Comparison of ENCODE assay signal across 32 cellular contexts in genomic region chr15:94509259-94509658, GRCh38.
"Had no signal": no experiment of that assay in that cellular context is flagged by ENCODE, and none has a peak within 500 bp of the region (broad histone marks: within the 10 kb centered on the region; RNA-seq: fewer than 3 reads in every experiment).

No MANE protein-coding gene starts in this region.

- H3K4me2 ChIP-seq: SK-N-SH had no signal

- H3K27ac ChIP-seq: SJSA1, WERI-Rb-1 had no signal

- DNase-seq: activated CD4-positive, alpha-beta memory T cell treated with anti-CD3 and anti-CD28 coated beads, Interleukin-2, amount 10 ng/mL, durations not matched to agents 7 days and 5 days; activated CD4-positive, alpha-beta T cell treated with anti-CD3 and anti-CD28 coated beads for 1 hour; activated CD4-positive, alpha-beta T cell treated with anti-CD3 and anti-CD28 coated beads for 48 hours; activated CD4-positive, CD25-positive, alpha-beta regulatory T cell; activated CD8-positive, alpha-beta memory T cell treated with anti-CD3 and anti-CD28 coated beads for 24 hours; activated CD8-positive, alpha-beta memory T cell treated with anti-CD3 and anti-CD28 coated beads, Interleukin-2, amount 10 ng/mL, durations not matched to agents 7 days and 5 days; activated CD8-positive, alpha-beta memory T cell treated with anti-CD3 and anti-CD28 coated beads, Interleukin-2, amount 50 U/mL, for 48 hours; activated effector memory CD4-positive, alpha-beta T cell treated with Interleukin-2 at 50 U/mL for 16 hours; activated naive CD4-positive, alpha-beta T cell treated with anti-CD3 and anti-CD28 coated beads, Interleukin-2, amount 10 ng/mL, durations not matched to agents 7 days and 5 days; activated naive CD8-positive, alpha-beta T cell treated with anti-CD3 and anti-CD28 coated beads, Interleukin-2, amount 50 U/mL, for 24 hours; activated T-cell treated with anti-CD3 and anti-CD28 coated beads, Interleukin-2, amount 50 U/mL, for 48 hours; anterior cingulate cortex; caudate nucleus; cerebellar nuclear complex; IMR-90; Karpas-422; MG63; NCI-H1092; NCI-H1436 treated with DMSO at 0.1 percent for 48 hours; NCI-H1694 treated with DMSO at 0.1 percent for 48 hours; NCI-H2029; NCI-H2171; NCI-H510A; NCI-H526; NCI-H748 treated with DMSO at 0.1 percent for 48 hours; NK-92 treated with Interleukin-12 subunit alpha and Interleukin-12 subunit beta, amount 100 ng/mL, for 24 hours; SHP77; SK-N-SH; T1000; WERI-Rb-1 had no signal

- H3K9me2 ChIP-seq: SK-N-SH had no signal

- H3K27me3 ChIP-seq: MG63, SJSA1 had no signal

- H3K9ac ChIP-seq: SK-N-SH had no signal

- H3K36me3 ChIP-seq: MG63, SJSA1, WERI-Rb-1 had no signal

- H3K4me1 ChIP-seq: SJSA1 had no signal

- H3K9me3 ChIP-seq: SJSA1 had no signal

- H3K4me3 ChIP-seq: K562, MG63, SJSA1 had no signal
